In the genomic region with DNA sequence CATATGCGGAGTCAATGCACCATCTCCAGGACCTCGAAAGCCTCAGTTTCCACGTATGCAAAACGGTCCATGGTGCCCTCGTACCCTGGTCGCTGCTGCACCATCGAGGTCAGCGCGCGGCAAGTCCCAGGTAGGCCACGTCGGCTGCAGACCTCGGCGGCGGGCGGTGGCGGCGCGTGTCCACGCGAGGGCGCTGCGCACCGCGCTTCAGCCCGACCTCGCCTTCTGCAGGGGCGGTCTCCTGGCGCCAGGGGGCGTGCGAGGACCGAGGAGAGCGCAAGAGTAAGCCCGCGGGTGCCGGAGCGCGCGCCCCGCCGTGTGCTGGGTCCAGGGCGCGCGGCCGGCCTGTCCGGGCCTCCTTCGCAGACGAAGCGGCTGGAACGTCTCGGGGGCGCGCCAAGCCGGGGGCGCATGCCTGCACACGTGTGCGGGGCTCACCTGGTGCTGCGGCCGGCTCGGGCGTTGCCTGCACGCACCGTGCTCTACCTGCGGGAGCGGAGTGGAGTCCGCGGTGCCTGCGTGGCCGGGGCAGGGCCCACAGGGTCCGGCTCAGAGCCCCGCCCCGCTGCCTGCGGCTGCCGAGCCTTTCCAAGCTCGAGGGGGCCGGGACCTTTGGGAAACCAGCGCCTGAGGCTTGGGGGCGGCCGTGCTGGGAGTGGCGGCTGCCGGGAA, we compare ENCODE assay signal across 1 cellular context.
TF ChIP-seq lines count a peak whose summit lies in the region.

No MANE protein-coding gene starts in this region.

TF ChIP-seq in H1, 55 proteins besides CTCF, POLR2A, EP300 and RAD21 (continued from another document):
- TF ChIP-seq POLR2AphosphoS5 (IDR thresholded peaks at IDR 0.05; ENCODE audit: low read depth, low read length) (peak; percentile 29; the same call in 1 of the 2 replicates), SAP30 (IDR thresholded peaks at IDR 0.05; ENCODE audit: insufficient read depth, insufficient replicate concordance, low read length) (no peak), KDM1A (IDR thresholded peaks at IDR 0.05; ENCODE audit: borderline replicate concordance, low read length) (peak; percentile 37; the same call in 1 of the 2 replicates), SIN3A (conservative IDR thresholded peaks at IDR 0.05 in 1 of 2, IDR thresholded peaks at IDR 0.05 in 1 of 2; ENCODE audit: low read depth in 1 of 2, low read length in 2 of 2) (peak in 1 of 2 experiments; percentile 34; a peak in 1 of 4 replicates), CEBPB (IDR thresholded peaks at IDR 0.05; ENCODE audit: low read depth, low read length) (peak; percentile 29; the same call in 1 of the 2 replicates), KDM4A (IDR thresholded peaks at IDR 0.05; ENCODE audit: low read depth, low read length, severe bottlenecking) (peak; percentile 88), TAF7 (optimal IDR thresholded peaks at IDR 0.05; ENCODE audit: borderline replicate concordance, low read depth, low read length) (peak; percentile 77), JUND (IDR thresholded peaks at IDR 0.05; ENCODE audit: low read length) (peak; percentile 48; the same call in 1 of the 2 replicates), TCF12 (IDR thresholded peaks at IDR 0.05; ENCODE audit: low read depth, low read length) (0 out of 2 replicates have a peak, but pooled peaks have one; percentile 18), CREB1 (IDR thresholded peaks at IDR 0.05) (0 out of 2 replicates have a peak, but pooled peaks have one; percentile 48), SRF (IDR thresholded peaks at IDR 0.05; ENCODE audit: low read depth, low read length) (0 out of 2 replicates have a peak, but pooled peaks have one; percentile 6), CHD2 (IDR thresholded peaks at IDR 0.05; ENCODE audit: low read length) (no peak), NANOG (IDR thresholded peaks at IDR 0.05; ENCODE audit: insufficient read depth, low read depth, low read length, poor library complexity, severe bottlenecking) (no peak), CHD1 (IDR thresholded peaks at IDR 0.05; ENCODE audit: low read depth, low read length) (no peak), GTF2F1 (IDR thresholded peaks at IDR 0.05; ENCODE audit: borderline replicate concordance, low read depth, low read length) (no peak), CBX8 (IDR thresholded peaks at IDR 0.05; ENCODE audit: borderline replicate concordance, low read depth, low read length) (no peak)
- TF ChIP-seq, protein P1, sequence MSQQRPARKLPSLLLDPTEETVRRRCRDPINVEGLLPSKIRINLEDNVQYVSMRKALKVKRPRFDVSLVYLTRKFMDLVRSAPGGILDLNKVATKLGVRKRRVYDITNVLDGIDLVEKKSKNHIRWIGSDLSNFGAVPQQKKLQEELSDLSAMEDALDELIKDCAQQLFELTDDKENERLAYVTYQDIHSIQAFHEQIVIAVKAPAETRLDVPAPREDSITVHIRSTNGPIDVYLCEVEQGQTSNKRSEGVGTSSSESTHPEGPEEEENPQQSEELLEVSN (IDR thresholded peaks at IDR 0.05): peak; percentile 88
- TF ChIP-seq, protein P2, sequence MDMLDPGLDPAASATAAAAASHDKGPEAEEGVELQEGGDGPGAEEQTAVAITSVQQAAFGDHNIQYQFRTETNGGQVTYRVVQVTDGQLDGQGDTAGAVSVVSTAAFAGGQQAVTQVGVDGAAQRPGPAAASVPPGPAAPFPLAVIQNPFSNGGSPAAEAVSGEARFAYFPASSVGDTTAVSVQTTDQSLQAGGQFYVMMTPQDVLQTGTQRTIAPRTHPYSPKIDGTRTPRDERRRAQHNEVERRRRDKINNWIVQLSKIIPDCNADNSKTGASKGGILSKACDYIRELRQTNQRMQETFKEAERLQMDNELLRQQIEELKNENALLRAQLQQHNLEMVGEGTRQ (IDR thresholded peaks at IDR 0.05; ENCODE audit: low read length): peak; percentile 18; the same call in 1 of the 2 replicates
- TF ChIP-seq, protein P3, sequence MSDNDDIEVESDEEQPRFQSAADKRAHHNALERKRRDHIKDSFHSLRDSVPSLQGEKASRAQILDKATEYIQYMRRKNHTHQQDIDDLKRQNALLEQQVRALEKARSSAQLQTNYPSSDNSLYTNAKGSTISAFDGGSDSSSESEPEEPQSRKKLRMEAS (IDR thresholded peaks at IDR 0.05): peak; percentile 94
TF ChIP-seq in H1: peak in this region for 15.
